ENCODE assay signal across 2 cellular contexts in the genomic region with DNA sequence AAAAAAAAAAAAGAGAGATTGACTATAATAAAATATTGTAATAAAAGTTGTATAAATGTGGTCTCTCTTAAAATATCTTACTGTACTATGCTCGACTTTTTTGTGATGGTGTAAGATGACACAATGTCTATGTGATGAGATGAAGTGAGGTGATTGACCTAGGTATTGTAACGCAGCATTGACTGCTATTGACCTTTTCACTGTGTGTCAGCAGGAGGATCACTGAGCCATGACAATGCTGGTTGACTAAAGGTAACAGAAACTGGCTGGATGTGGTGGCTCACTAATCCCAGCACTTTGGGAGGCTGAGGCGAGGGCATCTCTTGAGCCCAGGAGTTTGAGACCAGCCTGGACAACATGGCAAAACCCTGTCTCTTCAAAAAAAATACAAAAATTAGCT.
TF ChIP-seq lines count a peak whose summit lies in the region.

No MANE protein-coding gene starts in this region.

TF ChIP-seq in GM23338, 12 proteins besides CTCF, POLR2A, EP300 and RAD21 (continued from another document):
- no peak for TF ChIP-seq JUNB (IDR thresholded peaks at IDR 0.05; ENCODE audit: unreplicated experiment)
- TF ChIP-seq, protein P1, sequence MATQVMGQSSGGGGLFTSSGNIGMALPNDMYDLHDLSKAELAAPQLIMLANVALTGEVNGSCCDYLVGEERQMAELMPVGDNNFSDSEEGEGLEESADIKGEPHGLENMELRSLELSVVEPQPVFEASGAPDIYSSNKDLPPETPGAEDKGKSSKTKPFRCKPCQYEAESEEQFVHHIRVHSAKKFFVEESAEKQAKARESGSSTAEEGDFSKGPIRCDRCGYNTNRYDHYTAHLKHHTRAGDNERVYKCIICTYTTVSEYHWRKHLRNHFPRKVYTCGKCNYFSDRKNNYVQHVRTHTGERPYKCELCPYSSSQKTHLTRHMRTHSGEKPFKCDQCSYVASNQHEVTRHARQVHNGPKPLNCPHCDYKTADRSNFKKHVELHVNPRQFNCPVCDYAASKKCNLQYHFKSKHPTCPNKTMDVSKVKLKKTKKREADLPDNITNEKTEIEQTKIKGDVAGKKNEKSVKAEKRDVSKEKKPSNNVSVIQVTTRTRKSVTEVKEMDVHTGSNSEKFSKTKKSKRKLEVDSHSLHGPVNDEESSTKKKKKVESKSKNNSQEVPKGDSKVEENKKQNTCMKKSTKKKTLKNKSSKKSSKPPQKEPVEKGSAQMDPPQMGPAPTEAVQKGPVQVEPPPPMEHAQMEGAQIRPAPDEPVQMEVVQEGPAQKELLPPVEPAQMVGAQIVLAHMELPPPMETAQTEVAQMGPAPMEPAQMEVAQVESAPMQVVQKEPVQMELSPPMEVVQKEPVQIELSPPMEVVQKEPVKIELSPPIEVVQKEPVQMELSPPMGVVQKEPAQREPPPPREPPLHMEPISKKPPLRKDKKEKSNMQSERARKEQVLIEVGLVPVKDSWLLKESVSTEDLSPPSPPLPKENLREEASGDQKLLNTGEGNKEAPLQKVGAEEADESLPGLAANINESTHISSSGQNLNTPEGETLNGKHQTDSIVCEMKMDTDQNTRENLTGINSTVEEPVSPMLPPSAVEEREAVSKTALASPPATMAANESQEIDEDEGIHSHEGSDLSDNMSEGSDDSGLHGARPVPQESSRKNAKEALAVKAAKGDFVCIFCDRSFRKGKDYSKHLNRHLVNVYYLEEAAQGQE (IDR thresholded peaks at IDR 0.05; ENCODE audit: unreplicated experiment) = no peak
- TF ChIP-seq, protein P2, sequence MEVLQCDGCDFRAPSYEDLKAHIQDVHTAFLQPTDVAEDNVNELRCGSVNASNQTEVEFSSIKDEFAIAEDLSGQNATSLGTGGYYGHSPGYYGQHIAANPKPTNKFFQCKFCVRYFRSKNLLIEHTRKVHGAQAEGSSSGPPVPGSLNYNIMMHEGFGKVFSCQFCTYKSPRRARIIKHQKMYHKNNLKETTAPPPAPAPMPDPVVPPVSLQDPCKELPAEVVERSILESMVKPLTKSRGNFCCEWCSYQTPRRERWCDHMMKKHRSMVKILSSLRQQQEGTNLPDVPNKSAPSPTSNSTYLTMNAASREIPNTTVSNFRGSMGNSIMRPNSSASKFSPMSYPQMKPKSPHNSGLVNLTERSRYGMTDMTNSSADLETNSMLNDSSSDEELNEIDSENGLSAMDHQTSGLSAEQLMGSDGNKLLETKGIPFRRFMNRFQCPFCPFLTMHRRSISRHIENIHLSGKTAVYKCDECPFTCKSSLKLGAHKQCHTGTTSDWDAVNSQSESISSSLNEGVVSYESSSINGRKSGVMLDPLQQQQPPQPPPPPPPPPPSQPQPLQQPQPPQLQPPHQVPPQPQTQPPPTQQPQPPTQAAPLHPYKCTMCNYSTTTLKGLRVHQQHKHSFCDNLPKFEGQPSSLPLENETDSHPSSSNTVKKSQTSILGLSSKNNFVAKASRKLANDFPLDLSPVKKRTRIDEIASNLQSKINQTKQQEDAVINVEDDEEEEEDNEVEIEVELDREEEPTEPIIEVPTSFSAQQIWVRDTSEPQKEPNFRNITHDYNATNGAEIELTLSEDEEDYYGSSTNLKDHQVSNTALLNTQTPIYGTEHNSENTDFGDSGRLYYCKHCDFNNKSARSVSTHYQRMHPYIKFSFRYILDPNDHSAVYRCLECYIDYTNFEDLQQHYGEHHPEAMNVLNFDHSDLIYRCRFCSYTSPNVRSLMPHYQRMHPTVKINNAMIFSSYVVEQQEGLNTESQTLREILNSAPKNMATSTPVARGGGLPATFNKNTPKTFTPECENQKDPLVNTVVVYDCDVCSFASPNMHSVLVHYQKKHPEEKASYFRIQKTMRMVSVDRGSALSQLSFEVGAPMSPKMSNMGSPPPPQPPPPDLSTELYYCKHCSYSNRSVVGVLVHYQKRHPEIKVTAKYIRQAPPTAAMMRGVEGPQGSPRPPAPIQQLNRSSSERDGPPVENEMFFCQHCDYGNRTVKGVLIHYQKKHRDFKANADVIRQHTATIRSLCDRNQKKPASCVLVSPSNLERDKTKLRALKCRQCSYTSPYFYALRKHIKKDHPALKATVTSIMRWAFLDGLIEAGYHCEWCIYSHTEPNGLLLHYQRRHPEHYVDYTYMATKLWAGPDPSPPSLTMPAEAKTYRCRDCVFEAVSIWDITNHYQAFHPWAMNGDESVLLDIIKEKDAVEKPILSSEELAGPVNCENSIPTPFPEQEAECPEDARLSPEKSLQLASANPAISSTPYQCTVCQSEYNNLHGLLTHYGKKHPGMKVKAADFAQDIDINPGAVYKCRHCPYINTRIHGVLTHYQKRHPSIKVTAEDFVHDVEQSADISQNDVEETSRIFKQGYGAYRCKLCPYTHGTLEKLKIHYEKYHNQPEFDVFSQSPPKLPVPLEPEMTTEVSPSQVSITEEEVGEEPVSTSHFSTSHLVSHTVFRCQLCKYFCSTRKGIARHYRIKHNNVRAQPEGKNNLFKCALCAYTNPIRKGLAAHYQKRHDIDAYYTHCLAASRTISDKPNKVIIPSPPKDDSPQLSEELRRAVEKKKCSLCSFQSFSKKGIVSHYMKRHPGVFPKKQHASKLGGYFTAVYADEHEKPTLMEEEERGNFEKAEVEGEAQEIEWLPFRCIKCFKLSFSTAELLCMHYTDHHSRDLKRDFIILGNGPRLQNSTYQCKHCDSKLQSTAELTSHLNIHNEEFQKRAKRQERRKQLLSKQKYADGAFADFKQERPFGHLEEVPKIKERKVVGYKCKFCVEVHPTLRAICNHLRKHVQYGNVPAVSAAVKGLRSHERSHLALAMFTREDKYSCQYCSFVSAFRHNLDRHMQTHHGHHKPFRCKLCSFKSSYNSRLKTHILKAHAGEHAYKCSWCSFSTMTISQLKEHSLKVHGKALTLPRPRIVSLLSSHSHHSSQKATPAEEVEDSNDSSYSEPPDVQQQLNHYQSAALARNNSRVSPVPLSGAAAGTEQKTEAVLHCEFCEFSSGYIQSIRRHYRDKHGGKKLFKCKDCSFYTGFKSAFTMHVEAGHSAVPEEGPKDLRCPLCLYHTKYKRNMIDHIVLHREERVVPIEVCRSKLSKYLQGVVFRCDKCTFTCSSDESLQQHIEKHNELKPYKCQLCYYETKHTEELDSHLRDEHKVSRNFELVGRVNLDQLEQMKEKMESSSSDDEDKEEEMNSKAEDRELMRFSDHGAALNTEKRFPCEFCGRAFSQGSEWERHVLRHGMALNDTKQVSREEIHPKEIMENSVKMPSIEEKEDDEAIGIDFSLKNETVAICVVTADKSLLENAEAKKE (CRISPR knock-in tag; IDR thresholded peaks at IDR 0.05) = no peak
- no peak for TF ChIP-seq CREB1 (CRISPR knock-in tag; IDR thresholded peaks at IDR 0.05; ENCODE audit: low read depth)
- no peak for TF ChIP-seq ZNF331 (CRISPR knock-in tag; IDR thresholded peaks at IDR 0.05; ENCODE audit: low read depth)
- TF ChIP-seq, protein P3, sequence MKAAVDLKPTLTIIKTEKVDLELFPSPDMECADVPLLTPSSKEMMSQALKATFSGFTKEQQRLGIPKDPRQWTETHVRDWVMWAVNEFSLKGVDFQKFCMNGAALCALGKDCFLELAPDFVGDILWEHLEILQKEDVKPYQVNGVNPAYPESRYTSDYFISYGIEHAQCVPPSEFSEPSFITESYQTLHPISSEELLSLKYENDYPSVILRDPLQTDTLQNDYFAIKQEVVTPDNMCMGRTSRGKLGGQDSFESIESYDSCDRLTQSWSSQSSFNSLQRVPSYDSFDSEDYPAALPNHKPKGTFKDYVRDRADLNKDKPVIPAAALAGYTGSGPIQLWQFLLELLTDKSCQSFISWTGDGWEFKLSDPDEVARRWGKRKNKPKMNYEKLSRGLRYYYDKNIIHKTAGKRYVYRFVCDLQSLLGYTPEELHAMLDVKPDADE (IDR thresholded peaks at IDR 0.05) = no peak
- TF ChIP-seq EZH2 (IDR thresholded peaks at IDR 0.05; ENCODE audit: low read depth, unreplicated experiment) = no peak

TF ChIP-seq in IMR-90, 13 proteins besides CTCF, POLR2A, EP300 and RAD21 (continued from another document):
- TF ChIP-seq FOS (IDR thresholded peaks at IDR 0.05; ENCODE audit: low read depth, low read length) (no peak), BHLHE40 (IDR thresholded peaks at IDR 0.05; ENCODE audit: low read depth, low read length) (no peak), CHD1 (IDR thresholded peaks at IDR 0.05; ENCODE audit: low read depth, low read length) (no peak), SMC3 (IDR thresholded peaks at IDR 0.05; ENCODE audit: low read depth, low read length) (no peak), NFE2L2 (IDR thresholded peaks at IDR 0.05; ENCODE audit: low read depth, low read length) (no peak), RFX5 (IDR thresholded peaks at IDR 0.05; ENCODE audit: low read depth, low read length) (no peak), RCOR1 (IDR thresholded peaks at IDR 0.05; ENCODE audit: insufficient replicate concordance, low read length) (no peak), CEBPB (IDR thresholded peaks at IDR 0.05; ENCODE audit: low read depth, low read length) (no peak), MAZ (IDR thresholded peaks at IDR 0.05; ENCODE audit: borderline replicate concordance, low read depth, low read length) (no peak), MAFK (IDR thresholded peaks at IDR 0.05; ENCODE audit: low read depth, low read length) (no peak), MXI1 (IDR thresholded peaks at IDR 0.05; ENCODE audit: borderline replicate concordance, low read depth, low read length) (no peak)
- TF ChIP-seq, protein P4, sequence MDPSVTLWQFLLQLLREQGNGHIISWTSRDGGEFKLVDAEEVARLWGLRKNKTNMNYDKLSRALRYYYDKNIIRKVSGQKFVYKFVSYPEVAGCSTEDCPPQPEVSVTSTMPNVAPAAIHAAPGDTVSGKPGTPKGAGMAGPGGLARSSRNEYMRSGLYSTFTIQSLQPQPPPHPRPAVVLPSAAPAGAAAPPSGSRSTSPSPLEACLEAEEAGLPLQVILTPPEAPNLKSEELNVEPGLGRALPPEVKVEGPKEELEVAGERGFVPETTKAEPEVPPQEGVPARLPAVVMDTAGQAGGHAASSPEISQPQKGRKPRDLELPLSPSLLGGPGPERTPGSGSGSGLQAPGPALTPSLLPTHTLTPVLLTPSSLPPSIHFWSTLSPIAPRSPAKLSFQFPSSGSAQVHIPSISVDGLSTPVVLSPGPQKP (IDR thresholded peaks at IDR 0.05; ENCODE audit: borderline replicate concordance, low read depth, low read length) = no peak
